In genomic region chr16:87860553-87861299, GRCh38 we compare ENCODE assay signal across 9 cellular contexts. TPM values are rescaled to one million over a fixed set of nuclear protein-coding genes. Genes with fewer than 3 reads are reported as not detected.
A peak's percentile ranks its signal among the peaks of the same experiment; 100 is the strongest.
DNase-seq lines count a peak whose midpoint lies in the region; ATAC-seq and TF ChIP-seq lines count a peak whose summit lies in the region.
"Had no signal": no experiment of that assay in that cellular context is flagged by ENCODE, and none has a peak within 500 bp of the region (broad histone marks: within the 10 kb centered on the region; RNA-seq: fewer than 3 reads in every experiment).

No MANE protein-coding gene starts in this region.

- H3K9me3 Mint-ChIP-seq in central memory CD8-positive, alpha-beta T cell, result no peaks in the 10 kb centered on the region

- no peaks in the 10 kb centered on the region for H3K27me3 Mint-ChIP-seq in central memory CD8-positive, alpha-beta T cell

- peaks cover 29% of the 10 kb centered on the region for H3K36me3 ChIP-seq in osteoblast (ENCODE audit: insufficient read depth, low read length)

- peak overlapping the region; percentile 91 for H3K27ac Mint-ChIP-seq in central memory CD8-positive, alpha-beta T cell (ENCODE audit: low read depth)

- peak; percentile 56 for DNase-seq in GM03348 (ENCODE audit: low spot score)
- DNase-seq in NCI-H69 (lab: John Stamatoyannopoulos, UW), result peak; percentile 82
- DNase-seq in central memory CD8-positive, alpha-beta T cell (ENCODE audit: low spot score in 2 of 2), result no peak
- peak; percentile 94 for DNase-seq in osteoblast (ENCODE audit: insufficient read length, low spot score, missing footprints)
- DNase-seq in HPDE6-E6E7 (ENCODE audit: extremely low spot score), result no peak
- no peak for DNase-seq in NOMO-1 treated with DMSO at 0.1 percent for 48 hours (lab: John Stamatoyannopoulos, UW; ENCODE audit: unreplicated experiment)

- peak overlapping the region; percentile 42 for H3K4me3 Mint-ChIP-seq in central memory CD8-positive, alpha-beta T cell

- no peak for ATAC-seq in central memory CD8-positive, alpha-beta T cell (replicated peaks; ENCODE audit: extremely low read depth, poor library complexity, severe bottlenecking)
- no peak for ATAC-seq in HG02973 (IDR thresholded peaks at IDR 0.05; ENCODE audit: unreplicated experiment)
- ATAC-seq: mucosa of descending colon had no signal

- peaks cover 90% of the 10 kb centered on the region for H3K79me2 ChIP-seq in osteoblast (ENCODE audit: insufficient read depth, low read length)

- peaks cover 51% of the 10 kb centered on the region for H3K4me1 ChIP-seq in osteoblast (ENCODE audit: insufficient read depth, low read length)

- H3K4me1 Mint-ChIP-seq in central memory CD8-positive, alpha-beta T cell, result peaks cover 38% of the 10 kb centered on the region

- H4K20me1 ChIP-seq in osteoblast (ENCODE audit: insufficient read depth, low read length), result peaks cover 47% of the 10 kb centered on the region

- no peaks in the 10 kb centered on the region for H3K9me3 ChIP-seq in osteoblast (ENCODE audit: low read depth, low read length)
- H3K9me3 ChIP-seq: mucosa of descending colon had no signal

- H2AFZ ChIP-seq in osteoblast (ENCODE audit: low read length), result no peak overlapping the region

- peaks cover 40% of the 10 kb centered on the region for H3K36me3 Mint-ChIP-seq in central memory CD8-positive, alpha-beta T cell (ENCODE audit: insufficient read depth)

- TF ChIP-seq CTCF in osteoblast (IDR thresholded peaks at IDR 0.05; ENCODE audit: extremely low read depth, low read depth, low read length), result no peak

- H3K27ac ChIP-seq in osteoblast (ENCODE audit: low read depth, low read length), result peak overlapping the region; percentile 83
- H3K27ac ChIP-seq: SK-N-MC had no signal

- peak overlapping the region; percentile 30 for H3K4me3 ChIP-seq in osteoblast (ENCODE audit: insufficient read depth, low read length)
- H3K4me3 ChIP-seq: mucosa of descending colon, SK-N-MC had no signal

- no peaks in the 10 kb centered on the region for H3K27me3 ChIP-seq in osteoblast (ENCODE audit: insufficient read depth, low read length)

- H3K4me2 ChIP-seq in osteoblast (ENCODE audit: insufficient read depth, low read length), result peak overlapping the region; percentile 61

RNA-seq across cellular contexts. Expression of gene SLC7A5, which starts 8.6 kb away (rescaled TPM):
- total RNA-seq in osteoblast, result 60.4 and 90.8 TPM in 2 replicates

Comparison
In these comparisons a context has a peak if more than half of its experiments do, and no peak if none do; other contexts are left out.
1. DNase-seq: peak in GM03348 (single experiment), NCI-H69 (single experiment) and osteoblast (single experiment); none in central memory CD8-positive, alpha-beta T cell (0 of 2), HPDE6-E6E7 (single experiment) and NOMO-1 treated with DMSO at 0.1 percent for 48 hours (single experiment).